8 cellular contexts compared by ENCODE assay signal in the genomic region with DNA sequence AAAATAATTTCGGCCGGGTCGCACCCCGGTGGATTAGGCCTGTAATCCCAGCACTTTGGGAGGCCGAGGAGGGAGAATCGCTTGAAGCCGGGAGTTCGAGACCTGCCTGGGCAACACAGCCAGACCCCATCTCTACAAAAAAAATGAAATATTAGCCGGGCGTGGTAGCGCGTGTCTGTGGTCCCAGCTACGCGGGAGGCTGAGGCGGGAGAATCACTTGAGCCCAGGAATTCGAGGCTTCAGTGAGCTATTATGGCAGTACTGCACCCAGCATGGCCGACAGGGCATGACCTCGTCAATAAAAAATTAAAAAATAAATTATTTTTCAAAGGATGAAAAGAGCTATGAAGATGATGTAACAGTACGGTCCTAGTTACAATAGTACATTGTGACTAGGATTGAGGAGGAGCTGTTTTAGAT. TPM values are rescaled to one million over a fixed set of nuclear protein-coding genes. Genes with fewer than 3 reads are reported as not detected.
DNase-seq lines count a peak whose midpoint lies in the region; ATAC-seq, FAIRE-seq and TF ChIP-seq lines count a peak whose summit lies in the region.

No MANE protein-coding gene starts in this region.

- FAIRE-seq in pancreas (lab: Jason Lieb, UNC), result no peak
- FAIRE-seq in frontal cortex (lab: Jason Lieb, UNC), result no peak

- H3K36me3 Mint-ChIP-seq in endodermal cell (ENCODE audit: low read depth), result peaks cover 23% of the 10 kb centered on the region

- peak overlapping the region; percentile 75; the same call in 1 of the 2 replicates for H2AFZ ChIP-seq in OCI-LY7 (ENCODE audit: low read length)

- peaks cover 12% of the 10 kb centered on the region for H3K4me1 ChIP-seq in OCI-LY7 (ENCODE audit: insufficient read depth, low read length, poor library complexity, severe bottlenecking)
- H3K4me1 ChIP-seq in endodermal cell (ENCODE audit: control insufficient read depth, insufficient read depth, low read length), result peaks cover 3% of the 10 kb centered on the region
- peaks cover 0 to 7% (median 6%) of the 10 kb centered on the region in 3 donors for H3K4me1 ChIP-seq in pancreas

- H3K27me3 Mint-ChIP-seq in endodermal cell (ENCODE audit: insufficient read depth), result no peaks in the 10 kb centered on the region

- peak overlapping the region; percentile 70 for H3K4me2 ChIP-seq in OCI-LY7 (ENCODE audit: low read length)

- intact Hi-C loops in OCI-LY7 (cut with micrococcal nuclease; ENCODE audit: unreplicated experiment) (no loop called here), pancreas (cut with DNase I) (no loop called here)

- POLR2A ChIA-PET in OCI-LY7 (lab: Charles Lee), result interaction anchor here (0.5 to 1.1 kb wide), 6 partner anchors 11 to 260 kb away, joined by 3 to 6 read pairs (median 3); no protein-coding TSS in a partner anchor

- H3K9me3 ChIP-seq in OCI-LY7 (ENCODE audit: low read length) (no peaks in the 10 kb centered on the region), endodermal cell (ENCODE audit: control insufficient read depth, low read length) (no peaks in the 10 kb centered on the region), pancreas (no peaks in the 10 kb centered on the region)

- H3K9me3 Mint-ChIP-seq in endodermal cell, result no peaks in the 10 kb centered on the region

- no peaks in the 10 kb centered on the region for H3K9me2 ChIP-seq in OCI-LY7 (ENCODE audit: insufficient read depth, low read length)

- peak overlapping the region; percentile 99 for H3K27ac Mint-ChIP-seq in endodermal cell

- ATAC-seq in pancreas (no peak), GM21737 (IDR thresholded peaks at IDR 0.05; ENCODE audit: unreplicated experiment) (no peak), HG02852 (IDR thresholded peaks at IDR 0.05; ENCODE audit: unreplicated experiment) (no peak)

- peak overlapping the region; percentile 79 for H3K4me3 Mint-ChIP-seq in endodermal cell

- peak overlapping the region; percentile 97 for H3K9ac ChIP-seq in endodermal cell (ENCODE audit: extremely low read depth, low read length, poor library complexity, severe bottlenecking)

- H3K27ac ChIP-seq in OCI-LY7 (ENCODE audit: low read depth, low read length, poor library complexity, severe bottlenecking) (peak overlapping the region; percentile 57), endodermal cell (ENCODE audit: low read depth, low read length) (peak overlapping the region; percentile 79), pancreas (peak overlapping the region; percentile 58 to 73 (median 70))

- peaks cover 24% of the 10 kb centered on the region for H3K36me3 ChIP-seq in OCI-LY7 (ENCODE audit: insufficient read depth, low read length)
- peaks cover 26% of the 10 kb centered on the region for H3K36me3 ChIP-seq in endodermal cell (ENCODE audit: control insufficient read depth, insufficient read depth, low read length)
- peaks cover 0 to 11% (median 10%) of the 10 kb centered on the region in 3 donors for H3K36me3 ChIP-seq in pancreas

- H3K4me1 Mint-ChIP-seq in endodermal cell, result peaks cover 8% of the 10 kb centered on the region

- peaks cover 47% of the 10 kb centered on the region for H3K79me2 ChIP-seq in OCI-LY7 (ENCODE audit: insufficient read depth, low read depth, low read length)

- H3K27me3 ChIP-seq in endodermal cell (ENCODE audit: control insufficient read depth, insufficient read depth, low read length, poor library complexity, severe bottlenecking) (no peaks in the 10 kb centered on the region), pancreas (no peaks in the 10 kb centered on the region)

- no peak for TF ChIP-seq CTCF in OCI-LY7 (conservative IDR thresholded peaks at IDR 0.05; ENCODE audit: low read length)
- no peak for TF ChIP-seq CTCF in endodermal cell (conservative IDR thresholded peaks at IDR 0.05)
- TF ChIP-seq CTCF in pancreas (IDR thresholded peaks at IDR 0.05), result no peak

- CTCF ChIA-PET in OCI-LY7 (lab: Charles Lee; ENCODE audit: unreplicated experiment), result no interaction called here

- H4K20me1 ChIP-seq in OCI-LY7 (ENCODE audit: insufficient read depth, low read length), result no peaks in the 10 kb centered on the region

- DNase-seq in ELR (ENCODE audit: low read depth) (peak; percentile 26), OCI-LY7 (ENCODE audit: low spot score) (no peak), endodermal cell (peak; percentile 53), pancreas (peak in 2 of 6 donors; percentile 7 to 20), frontal cortex (ENCODE audit: low spot score in 2 of 2) (no peak), SHP77 treated with DMSO at 0.1 percent for 48 hours (lab: John Stamatoyannopoulos, UW) (no peak)

- WGBS in endodermal cell (ENCODE audit: insufficient coverage in 1 of 2, insufficient read length in 1 of 2), 2 experiments, result 7 to 14% methylated on average over 16 to 19 of the region's 19 CpGs
- 5 to 6% methylated on average over 19 of the region's 19 CpGs for WGBS in pancreas, 2 donors

- peak overlapping the region; percentile 98 for H3K4me3 ChIP-seq in OCI-LY7 (ENCODE audit: low read depth, low read length, poor library complexity, severe bottlenecking)
- H3K4me3 ChIP-seq in endodermal cell (ENCODE audit: low read length), result peak overlapping the region; percentile 98
- H3K4me3 ChIP-seq in pancreas, result peak overlapping the region; percentile 61 to 96 (median 80)

- BruUV-seq in OCI-LY7 (replicated peaks; lab: Mats Ljungman, UMichigan), result TSS peak; percentile 95

RNA-seq across cellular contexts. Expression of gene GTF2H3, which starts 0.5 kb away (rescaled TPM):
- total RNA-seq in OCI-LY7 (2014; rRNA removed; shearing (Covaris generic)), result 14.3 and 18.1 TPM in 2 replicates
- total RNA-seq in OCI-LY7 (2022) (49.1 and 51.5 TPM in 2 replicates), endodermal cell (10 to 100 TPM; 39.4 to 42.5 TPM), pancreas (10 to 100 TPM in 2 of 6 donors, 1 to 10 TPM in 4; 5.3 to 12.4 (median 9.1) TPM), frontal cortex (29.3 TPM)
- 32.6 TPM for polyA plus RNA-seq in endodermal cell (2013, experiment 1 of 2)
- polyA plus RNA-seq in endodermal cell (2013, experiment 2 of 2), result 24.5 TPM
- polyA plus RNA-seq in pancreas, result 1 to 10 TPM; 2.9 to 4.7 TPM

RNA-seq across cellular contexts. Expression of gene EIF2B1, which starts 0.7 kb away (rescaled TPM):
- total RNA-seq in OCI-LY7 (2014; rRNA removed; shearing (Covaris generic)), result 60.3 and 93.4 TPM in 2 replicates
- 69.8 and 72.8 TPM in 2 replicates for total RNA-seq in OCI-LY7 (2022)
- 10 to 100 TPM; 42.0 to 45.8 TPM for total RNA-seq in endodermal cell
- 45.3 TPM for polyA plus RNA-seq in endodermal cell (2013, experiment 1 of 2)
- 38.2 TPM for polyA plus RNA-seq in endodermal cell (2013, experiment 2 of 2)
- 10 to 100 TPM; 15.6 to 26.7 (median 22.8) TPM for total RNA-seq in pancreas
- 10 to 100 TPM; 17.5 to 28.6 TPM for polyA plus RNA-seq in pancreas
- total RNA-seq in frontal cortex, result 28.1 TPM

RNA-seq across cellular contexts. Expression of gene DDX55, which starts 32.3 kb away (rescaled TPM):
- total RNA-seq in OCI-LY7 (2014; rRNA removed; shearing (Covaris generic)), result 56.6 and 78.6 TPM in 2 replicates
- total RNA-seq in OCI-LY7 (2022), result 44.2 and 48.7 TPM in 2 replicates
- 10 to 100 TPM; 34.4 to 36.7 TPM for total RNA-seq in endodermal cell
- 25.8 TPM for polyA plus RNA-seq in endodermal cell (2013, experiment 1 of 2)
- 23.3 TPM for polyA plus RNA-seq in endodermal cell (2013, experiment 2 of 2)
- 10 to 100 TPM in 3 of 6 donors, 1 to 10 TPM in 3; 6.6 to 13.0 (median 10.1) TPM for total RNA-seq in pancreas
- 10 to 100 TPM; 15.0 to 21.8 TPM for polyA plus RNA-seq in pancreas
- total RNA-seq in frontal cortex, result 17.9 TPM

RNA-seq across cellular contexts. Expression of gene TCTN2, which starts 36.8 kb away (rescaled TPM):
- 6.3 and 7.8 TPM in 2 replicates for total RNA-seq in OCI-LY7 (2014; rRNA removed; shearing (Covaris generic))
- total RNA-seq in OCI-LY7 (2022), result 3.7 and 4.7 TPM in 2 replicates
- 10 to 100 TPM; 19.2 to 25.6 TPM for total RNA-seq in endodermal cell
- polyA plus RNA-seq in endodermal cell (2013, experiment 1 of 2), result 17.6 TPM
- 17.3 TPM for polyA plus RNA-seq in endodermal cell (2013, experiment 2 of 2)
- total RNA-seq in pancreas, result 1 to 10 TPM; 4.2 to 9.9 (median 6.5) TPM
- 1 to 10 TPM; 4.2 to 8.7 TPM for polyA plus RNA-seq in pancreas
- total RNA-seq in frontal cortex, result 46.5 TPM

RNA-seq across cellular contexts. Expression of gene TMED2, which starts 49.8 kb away (rescaled TPM):
- total RNA-seq in OCI-LY7 (2014; rRNA removed; shearing (Covaris generic)), result 89.3 and 94.9 TPM in 2 replicates
- total RNA-seq in OCI-LY7 (2022), result 146 and 154 TPM in 2 replicates
- 100 to 1,000 TPM; 205 to 217 TPM for total RNA-seq in endodermal cell
- polyA plus RNA-seq in endodermal cell (2013, experiment 1 of 2), result 112 TPM
- polyA plus RNA-seq in endodermal cell (2013, experiment 2 of 2), result 114 TPM
- total RNA-seq in pancreas, result 100 to 1,000 TPM; 148 to 245 (median 228) TPM
- polyA plus RNA-seq in pancreas, result 10 to 100 TPM; 36.2 to 89.1 TPM
- total RNA-seq in frontal cortex, result 296 TPM

Comparison
In these comparisons a context has a peak if more than half of its experiments do, and no peak if none do; other contexts are left out.
1. DNase-seq: peak in ELR (single experiment) and endodermal cell (single experiment); none in OCI-LY7 (single experiment), frontal cortex (0 of 2) and SHP77 treated with DMSO at 0.1 percent for 48 hours (single experiment).
2. Peak in every context shown above with its lines, with median percentiles within 50 percentile points of each other: H3K27ac ChIP-seq and H3K4me3 ChIP-seq.